Comparison of ENCODE assay signal across 1 cellular context in the genomic region with DNA sequence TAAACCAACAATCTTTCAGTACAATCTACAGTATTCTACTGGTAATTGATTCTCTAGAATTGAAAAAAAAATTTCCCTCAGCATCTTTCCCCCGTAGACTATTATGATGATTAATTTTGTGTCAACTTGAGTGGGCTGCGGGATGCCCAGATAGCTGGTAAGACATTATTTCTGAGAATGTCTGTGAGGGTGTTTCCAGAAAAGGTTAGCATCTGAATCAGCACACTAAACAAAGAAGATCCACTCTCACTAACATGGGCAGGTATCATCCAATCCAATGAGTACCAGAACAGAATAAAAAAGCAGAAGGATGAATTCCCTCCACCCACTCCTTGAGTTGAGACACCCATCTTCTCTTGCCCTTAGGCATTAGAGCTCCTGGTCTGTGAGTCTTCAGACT.
TF ChIP-seq lines count a peak whose summit lies in the region.

No MANE protein-coding gene starts in this region.

TF ChIP-seq in IMR-90, 13 proteins besides CTCF, POLR2A, EP300 and RAD21 (continued from another document):
- TF ChIP-seq, protein P1, sequence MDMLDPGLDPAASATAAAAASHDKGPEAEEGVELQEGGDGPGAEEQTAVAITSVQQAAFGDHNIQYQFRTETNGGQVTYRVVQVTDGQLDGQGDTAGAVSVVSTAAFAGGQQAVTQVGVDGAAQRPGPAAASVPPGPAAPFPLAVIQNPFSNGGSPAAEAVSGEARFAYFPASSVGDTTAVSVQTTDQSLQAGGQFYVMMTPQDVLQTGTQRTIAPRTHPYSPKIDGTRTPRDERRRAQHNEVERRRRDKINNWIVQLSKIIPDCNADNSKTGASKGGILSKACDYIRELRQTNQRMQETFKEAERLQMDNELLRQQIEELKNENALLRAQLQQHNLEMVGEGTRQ (IDR thresholded peaks at IDR 0.05; ENCODE audit: low read depth, low read length): no peak
- TF ChIP-seq ELK1 (IDR thresholded peaks at IDR 0.05; ENCODE audit: borderline replicate concordance, low read depth, low read length) (no peak), FOS (IDR thresholded peaks at IDR 0.05; ENCODE audit: low read depth, low read length) (no peak), MAFK (IDR thresholded peaks at IDR 0.05; ENCODE audit: low read depth, low read length) (no peak), CHD1 (IDR thresholded peaks at IDR 0.05; ENCODE audit: low read depth, low read length) (no peak)
